21 cellular contexts compared by ENCODE assay signal in the genomic region with DNA sequence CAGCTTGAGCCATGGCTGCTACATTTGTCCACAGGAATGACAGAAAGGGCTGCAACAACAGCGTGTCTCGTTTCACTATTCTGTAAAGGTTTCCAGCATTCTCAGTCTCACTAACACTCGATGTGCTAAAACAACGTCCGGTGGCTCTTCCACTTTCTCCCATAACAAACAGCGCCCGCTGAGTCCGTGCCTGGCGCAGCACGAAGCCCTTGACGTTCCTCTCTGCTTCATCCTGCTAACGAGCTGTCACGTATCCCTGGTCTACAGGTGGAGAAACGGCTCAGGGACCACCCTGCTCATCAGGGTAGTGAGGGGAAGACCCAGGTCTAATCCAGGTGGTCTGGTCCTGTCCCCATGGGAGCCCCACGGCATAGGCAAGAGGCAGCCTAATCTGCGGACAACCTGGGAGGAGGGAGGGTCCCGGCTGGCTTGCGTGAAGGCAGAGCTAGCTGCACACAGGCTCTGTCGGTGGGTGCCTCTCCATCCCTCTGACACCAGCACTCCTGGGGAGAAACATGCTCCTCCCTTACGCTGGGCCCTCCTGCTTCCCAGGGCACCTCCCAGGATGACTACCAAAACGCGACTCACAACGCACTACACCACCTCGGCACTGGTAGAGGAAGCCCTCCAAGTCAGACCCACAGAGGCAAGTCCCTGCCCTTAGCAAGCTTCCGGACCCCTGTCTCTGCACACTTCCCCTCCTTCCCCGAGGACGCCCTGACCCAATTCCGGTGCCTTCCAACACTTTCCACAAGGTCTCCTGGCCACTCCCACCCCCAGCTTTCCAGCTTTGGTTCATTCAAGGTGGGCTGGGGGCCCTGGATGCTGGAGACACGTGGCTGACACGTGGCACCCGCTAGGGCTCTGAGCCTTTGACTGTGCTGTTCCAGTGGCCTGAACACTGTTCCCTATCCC. TPM values are rescaled to one million over a fixed set of nuclear protein-coding genes. Genes with fewer than 3 reads are reported as not detected.
DNase-seq lines count a peak whose midpoint lies in the region; ATAC-seq and TF ChIP-seq lines count a peak whose summit lies in the region.
"Had no signal": no experiment of that assay in that cellular context is flagged by ENCODE, and none has a peak within 500 bp of the region (broad histone marks: within the 10 kb centered on the region; RNA-seq: fewer than 3 reads in every experiment).

No MANE protein-coding gene starts in this region.

- peaks cover 7% of the 10 kb centered on the region; the same call in 1 of the 2 replicates for H3K79me2 ChIP-seq in H9 (ENCODE audit: insufficient read depth, low read length)

- no peak overlapping the region for H3K27ac ChIP-seq in H9 (ENCODE audit: insufficient read length, low read depth, low read length)
- no peak overlapping the region for H3K27ac ChIP-seq in psoas muscle
- H3K27ac ChIP-seq: colonic mucosa, upper lobe of right lung had no signal

- no peak overlapping the region for H2AK5ac ChIP-seq in H9 (ENCODE audit: insufficient read length, low read length)

- H3K9me3 ChIP-seq in H9 (ENCODE audit: control insufficient read depth, low read depth, low read length) (no peaks in the 10 kb centered on the region), psoas muscle (no peaks in the 10 kb centered on the region)
- H3K9me3 ChIP-seq: BE2C, colonic mucosa, upper lobe of right lung had no signal

- H2BK15ac ChIP-seq in H9 (ENCODE audit: low read depth, low read length) = no peak overlapping the region; the same call in 1 of the 2 replicates

- H3K4me2 ChIP-seq in H9 (ENCODE audit: insufficient read depth, insufficient read length, low read length) = no peak overlapping the region

- H4K91ac ChIP-seq in H9 (ENCODE audit: insufficient read length, low read depth, low read length) = no peak overlapping the region

- no peak overlapping the region for H3K4ac ChIP-seq in H9 (ENCODE audit: low read depth, low read length)

- H3K36me3 ChIP-seq in psoas muscle (ENCODE audit: insufficient read depth in 1 of 2, low read depth in 1 of 2) = no peaks in the 10 kb centered on the region
- H3K36me3 ChIP-seq: colonic mucosa, upper lobe of right lung had no signal

- no peak overlapping the region for H3K9ac ChIP-seq in H9 (ENCODE audit: extremely low read depth, insufficient read length, low read length)

- peaks cover 0 to 13% (median 2%) of the 10 kb centered on the region in 3 experiments; a peak in 2 of 7 replicates for H3K36me3 Mint-ChIP-seq in H9 (ENCODE audit: insufficient read depth in 1 of 3, low read depth in 3 of 3)
- no peaks in the 10 kb centered on the region for H3K36me3 Mint-ChIP-seq in activated CD4-positive, alpha-beta T cell treated with anti-CD3 and anti-CD28 coated beads, Interleukin-2, amount 10 ng/mL, durations not matched to agents 24 days and 14 days (ENCODE audit: low read depth)
- H3K36me3 Mint-ChIP-seq: stimulated activated effector memory CD8-positive, alpha-beta T cell treated with anti-CD3 and anti-CD28 coated beads, Interleukin-12 subunit alpha, Interleukin-12 subunit beta, amount 100 ng/mL, for 72 hours had no signal

- WGBS in H9 (ENCODE audit: extremely low coverage, insufficient read length, low lambda C conversion rate) = no CpG with 5 or more reads among the region's 31 CpGs
- WGBS in psoas muscle, 3 donors = 88 to 92% (median 90%) methylated on average over 31 of the region's 31 CpGs

- H3K14ac ChIP-seq in H9 (ENCODE audit: insufficient read depth, low read length) = peak overlapping the region; percentile 60; the same call in 1 of the 2 replicates

- no peak overlapping the region for H3K56ac ChIP-seq in H9 (ENCODE audit: insufficient read length, low read depth, low read length)

- no peaks in the 10 kb centered on the region for H3K27me3 Mint-ChIP-seq in H9 (ENCODE audit: low read depth)
- no peaks in the 10 kb centered on the region for H3K27me3 Mint-ChIP-seq in activated CD4-positive, alpha-beta T cell treated with anti-CD3 and anti-CD28 coated beads, Interleukin-2, amount 10 ng/mL, durations not matched to agents 24 days and 14 days
- H3K27me3 Mint-ChIP-seq: activated CD4-positive, alpha-beta T cell treated with anti-CD3 and anti-CD28 coated beads for 36 hours; progenitor cell of endocrine pancreas had no signal

- no peak for DNase-seq in H9
- peak; percentile 45 for DNase-seq in NCI-H510A treated with DMSO at 0.1 percent for 48 hours (lab: John Stamatoyannopoulos, UW)
- peak; percentile 14 for DNase-seq in left ventricle myocardium superior
- peak; percentile 11 to 38 for DNase-seq in psoas muscle
- no peak for DNase-seq in head of caudate nucleus
- no peak for DNase-seq in NCI-H526 treated with DMSO at 0.1 percent for 48 hours (lab: John Stamatoyannopoulos, UW)
- no peak for DNase-seq in activated CD4-positive, alpha-beta T cell treated with anti-CD3 and anti-CD28 coated beads, Interleukin-2, amount 10 ng/mL, durations not matched to agents 24 days and 14 days
- no peak for DNase-seq in activated T-cell treated with anti-CD3 and anti-CD28 coated beads for 4 hours
- DNase-seq: activated CD4-positive, alpha-beta T cell treated with anti-CD3 and anti-CD28 coated beads for 36 hours; activated effector memory CD4-positive, alpha-beta T cell treated with anti-CD3 and anti-CD28 coated beads, Interleukin-2, amount 50 U/mL, for 16 hours; amygdala; BE2C; colonic mucosa; HCEC 1CT; NCI-H1930; OCI-M1; stimulated activated CD4-positive, alpha-beta T cell treated with anti-CD3 and anti-CD28 coated beads, Interleukin-12 subunit alpha, Interleukin-12 subunit beta, amount 100 ng/mL, for 4 hours; T1000 had no signal

- H3K4me3 ChIP-seq in psoas muscle = no peak overlapping the region
- H3K4me3 ChIP-seq: colonic mucosa, upper lobe of right lung had no signal

- no peak overlapping the region for H2BK12ac ChIP-seq in H9 (ENCODE audit: insufficient read length, low read depth, low read length)

- H2BK5ac ChIP-seq in H9 (ENCODE audit: insufficient read length, low read length) = no peak overlapping the region

- H3K4me1 ChIP-seq in H9 (ENCODE audit: insufficient read depth, low read length) (no peaks in the 10 kb centered on the region; the same call in 1 of the 2 replicates), psoas muscle (no peaks in the 10 kb centered on the region)
- H3K4me1 ChIP-seq: colonic mucosa had no signal

- no peak overlapping the region for H4K5ac ChIP-seq in H9 (ENCODE audit: insufficient read length, low read depth, low read length)

- no peak overlapping the region for H3K18ac ChIP-seq in H9 (ENCODE audit: insufficient read length, low read depth, low read length)

- ATAC-seq in left ventricle myocardium superior (no peak), psoas muscle (no peak)
- ATAC-seq: activated CD4-positive, alpha-beta T cell treated with anti-CD3 and anti-CD28 coated beads for 36 hours; stimulated activated effector memory CD8-positive, alpha-beta T cell treated with anti-CD3 and anti-CD28 coated beads, Interleukin-12 subunit alpha, Interleukin-12 subunit beta, amount 100 ng/mL, for 72 hours had no signal

- peaks cover 9% of the 10 kb centered on the region for H3K79me1 ChIP-seq in H9 (ENCODE audit: insufficient read depth, low read depth, low read length, poor library complexity, severe bottlenecking)

- H2BK120ac ChIP-seq in H9 (ENCODE audit: low read depth, low read length, poor library complexity, severe bottlenecking) = no peak overlapping the region

- no peak for TF ChIP-seq CTCF in H9 (conservative IDR thresholded peaks at IDR 0.05)
- no peak for TF ChIP-seq CTCF in psoas muscle (IDR thresholded peaks at IDR 0.05)

- peaks cover 7% of the 10 kb centered on the region for H4K20me1 ChIP-seq in H9 (ENCODE audit: control insufficient read depth, insufficient read depth, insufficient read length)

- H3K4me3 Mint-ChIP-seq in H9 = no peak overlapping the region
- no peak overlapping the region for H3K4me3 Mint-ChIP-seq in activated CD4-positive, alpha-beta T cell treated with anti-CD3 and anti-CD28 coated beads, Interleukin-2, amount 10 ng/mL, durations not matched to agents 24 days and 14 days
- H3K4me3 Mint-ChIP-seq: activated CD4-positive, alpha-beta T cell treated with anti-CD3 and anti-CD28 coated beads for 36 hours; stimulated activated effector memory CD8-positive, alpha-beta T cell treated with anti-CD3 and anti-CD28 coated beads, Interleukin-12 subunit alpha, Interleukin-12 subunit beta, amount 100 ng/mL, for 72 hours had no signal

- H3K27me3 ChIP-seq in H9 (ENCODE audit: insufficient read depth, low read length) = no peaks in the 10 kb centered on the region
- H3K27me3 ChIP-seq in psoas muscle (ENCODE audit: insufficient read depth in 3 of 3, low read length in 2 of 3) = peaks cover 0 to 24% (median 9%) of the 10 kb centered on the region in 3 donors
- H3K27me3 ChIP-seq: BE2C, colonic mucosa, upper lobe of right lung had no signal

- H4K8ac ChIP-seq in H9 (replicated peaks; ENCODE audit: insufficient read length, low read depth, low read length) = no peak overlapping the region

- H3T11ph ChIP-seq in H9 (ENCODE audit: low read length) = no peak overlapping the region

- no peaks in the 10 kb centered on the region for H3K9me3 Mint-ChIP-seq in H9
- no peaks in the 10 kb centered on the region for H3K9me3 Mint-ChIP-seq in activated CD4-positive, alpha-beta T cell treated with anti-CD3 and anti-CD28 coated beads, Interleukin-2, amount 10 ng/mL, durations not matched to agents 24 days and 14 days
- H3K9me3 Mint-ChIP-seq: stimulated activated effector memory CD8-positive, alpha-beta T cell treated with anti-CD3 and anti-CD28 coated beads, Interleukin-12 subunit alpha, Interleukin-12 subunit beta, amount 100 ng/mL, for 72 hours had no signal

- peak overlapping the region; percentile 88 to 95 (median 91) for H3K27ac Mint-ChIP-seq in H9
- H3K27ac Mint-ChIP-seq in activated CD4-positive, alpha-beta T cell treated with anti-CD3 and anti-CD28 coated beads, Interleukin-2, amount 10 ng/mL, durations not matched to agents 24 days and 14 days = no peak overlapping the region
- H3K27ac Mint-ChIP-seq: activated CD4-positive, alpha-beta T cell treated with anti-CD3 and anti-CD28 coated beads for 36 hours; stimulated activated effector memory CD8-positive, alpha-beta T cell treated with anti-CD3 and anti-CD28 coated beads, Interleukin-12 subunit alpha, Interleukin-12 subunit beta, amount 100 ng/mL, for 72 hours had no signal

- intact Hi-C loops in left ventricle myocardium superior (cut with micrococcal nuclease) = no loop called here
- intact Hi-C loops in psoas muscle (cut with DNase I) = no loop called here
- intact Hi-C loops in head of caudate nucleus (cut with DNase I) = no loop called here
- intact Hi-C loops in activated CD4-positive, alpha-beta T cell treated with anti-CD3 and anti-CD28 coated beads, Interleukin-2, amount 10 ng/mL, durations not matched to agents 24 days and 14 days (cut with micrococcal nuclease) = no loop called here

- peaks cover 21 to 26% of the 10 kb centered on the region in 2 experiments for H3K4me1 Mint-ChIP-seq in H9
- H3K4me1 Mint-ChIP-seq in activated CD4-positive, alpha-beta T cell treated with anti-CD3 and anti-CD28 coated beads, Interleukin-2, amount 10 ng/mL, durations not matched to agents 24 days and 14 days = no peaks in the 10 kb centered on the region
- H3K4me1 Mint-ChIP-seq: activated CD4-positive, alpha-beta T cell treated with anti-CD3 and anti-CD28 coated beads for 36 hours had no signal

- H3K23me2 ChIP-seq in H9 (ENCODE audit: insufficient read length, low read depth, low read length, poor library complexity, severe bottlenecking) = no peaks in the 10 kb centered on the region

- H3K23ac ChIP-seq in H9 (ENCODE audit: insufficient read length, low read depth, low read length) = no peak overlapping the region

- H2BK20ac ChIP-seq in H9 (ENCODE audit: low read depth, low read length, poor library complexity, severe bottlenecking) = no peak overlapping the region

- no peak overlapping the region for H2AFZ ChIP-seq in H9 (ENCODE audit: low read length)

RNA-seq across cellular contexts. Expression of gene VAV2, which starts 43.3 kb away (rescaled TPM):
- total RNA-seq in H9 (2021) = 58.7 and 58.9 TPM in 2 replicates
- total RNA-seq in left ventricle myocardium superior = 6.1 TPM
- 1 to 10 TPM; 1.3 to 2.9 (median 1.8) TPM for total RNA-seq in psoas muscle
- polyA plus RNA-seq in psoas muscle = 1 to 10 TPM in 1 of 3 donors, under 1 TPM in 2; 0.70 to 1.8 (median 0.73) TPM
- 6.3 and 9.0 TPM in 2 replicates for total RNA-seq in activated CD4-positive, alpha-beta T cell treated with anti-CD3 and anti-CD28 coated beads, Interleukin-2, amount 10 ng/mL, durations not matched to agents 24 days and 14 days

Comparison
In these comparisons a context has a peak if more than half of its experiments do, and no peak if none do; other contexts are left out.
1. DNase-seq: peak in NCI-H510A treated with DMSO at 0.1 percent for 48 hours (single experiment), left ventricle myocardium superior (single experiment) and psoas muscle (2 of 2); none in H9 (single experiment), head of caudate nucleus (0 of 42), NCI-H526 treated with DMSO at 0.1 percent for 48 hours (single experiment), activated CD4-positive, alpha-beta T cell treated with anti-CD3 and anti-CD28 coated beads, Interleukin-2, amount 10 ng/mL, durations not matched to agents 24 days and 14 days (single experiment) and activated T-cell treated with anti-CD3 and anti-CD28 coated beads for 4 hours (single experiment).